In the genomic region with DNA sequence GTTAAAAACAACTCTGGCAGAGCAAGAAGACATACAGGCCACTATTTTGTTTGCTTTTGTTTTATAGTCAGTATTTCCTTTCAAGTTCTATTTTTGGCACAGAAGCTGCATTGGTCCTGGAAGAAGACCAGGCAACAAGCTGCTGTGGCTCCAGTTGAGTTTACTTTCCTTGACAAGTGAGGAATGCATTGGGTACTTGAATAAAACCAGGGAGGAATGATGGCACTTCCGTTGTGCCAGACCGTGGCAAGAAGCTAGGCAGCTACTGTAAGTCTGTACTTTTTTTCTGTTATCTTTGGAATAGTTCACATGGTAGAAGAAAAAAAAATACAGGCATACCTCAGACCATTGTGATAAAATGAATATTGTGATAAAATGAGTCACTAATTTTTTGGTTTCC, we compare ENCODE assay signal across 8 cellular contexts.
DNase-seq lines count a peak whose midpoint lies in the region; ATAC-seq, FAIRE-seq and TF ChIP-seq lines count a peak whose summit lies in the region.

No MANE protein-coding gene starts in this region.

- peaks cover 39% of the 10 kb centered on the region for H3K4me1 Mint-ChIP-seq in HFFc6 (ENCODE audit: low read depth)
- peaks cover 65% of the 10 kb centered on the region for H3K4me1 Mint-ChIP-seq in activated naive CD8-positive, alpha-beta T cell (ENCODE audit: low read depth)

- no peak for TF ChIP-seq POLR2A in A549 (IDR thresholded peaks at IDR 0.05; ENCODE audit: low read length)

- H3K4me3 Mint-ChIP-seq in HFFc6: peak overlapping the region; percentile 75
- H3K4me3 Mint-ChIP-seq in activated naive CD8-positive, alpha-beta T cell: no peak overlapping the region

- peaks cover 18% of the 10 kb centered on the region for H3K36me3 Mint-ChIP-seq in HFFc6 (ENCODE audit: low read depth)
- H3K36me3 Mint-ChIP-seq in activated naive CD8-positive, alpha-beta T cell: peaks cover 19% of the 10 kb centered on the region

- 14% methylated on average over 2 of the region's 2 CpGs for WGBS in A549 (ENCODE audit: missing lambda C conversion rate)

- TF ChIP-seq RAD21 in A549 (conservative IDR thresholded peaks at IDR 0.05 in 1 of 2, IDR thresholded peaks at IDR 0.05 in 1 of 2): no peak

- H3K27me3 Mint-ChIP-seq in HFFc6 (ENCODE audit: insufficient read depth): no peaks in the 10 kb centered on the region
- H3K27me3 Mint-ChIP-seq in activated naive CD8-positive, alpha-beta T cell: no peaks in the 10 kb centered on the region

- ATAC-seq in A549: peak; percentile 21 to 47; a peak in 4 of 6 replicates

- CTCF ChIA-PET in A549 (lab: Yijun Ruan, JAX): interaction anchor here (1.2 to 1.8 kb wide), 3 partner anchors 9 to 184 kb away, joined by 4 to 5 read pairs (median 4); no protein-coding TSS in a partner anchor

- H3K9me3 ChIP-seq in A549: peaks cover 7% of the 10 kb centered on the region; the same call in 1 of the 3 replicates

- FAIRE-seq in A549 (lab: Jason Lieb, UNC): no peak

- H3K27ac ChIP-seq in A549: peak overlapping the region in 1 of 2 experiments; percentile 2; a peak in 2 of 6 replicates

- TF ChIP-seq CTCF in A549 (IDR thresholded peaks at IDR 0.05) (no peak), HFFc6 (IDR thresholded peaks at IDR 0.05) (no peak)

- DNase-seq in A549 (ENCODE audit: low read depth in 1 of 2, low spot score in 1 of 2): peak in 1 of 2 experiments; percentile 62
- peak; percentile 92 for DNase-seq in HFFc6
- peak; percentile 72 for DNase-seq in kidney glomerular epithelial cell (lab: John Stamatoyannopoulos, UW)
- DNase-seq in CD1c-positive myeloid dendritic cell (ENCODE audit: extremely low spot score): no peak
- no peak for DNase-seq in effector CD8-positive, alpha-beta T cell (lab: John Stamatoyannopoulos, UW)
- DNase-seq in NOMO-1 treated with DMSO at 0.1 percent for 48 hours (lab: John Stamatoyannopoulos, UW; ENCODE audit: unreplicated experiment): no peak
- no peak for DNase-seq in activated CD4-positive, alpha-beta T cell treated with anti-CD3 and anti-CD28 coated beads, Interleukin-2, amount 50 U/mL, for 1 hour

- H3K4me1 ChIP-seq in A549: peaks cover 51% of the 10 kb centered on the region

- peak overlapping the region; percentile 46 for H3K4me2 ChIP-seq in A549

- no peak for TF ChIP-seq EP300 in A549 (IDR thresholded peaks at IDR 0.05)

- H3K27ac Mint-ChIP-seq in HFFc6: peak overlapping the region; percentile 79
- H3K27ac Mint-ChIP-seq in activated naive CD8-positive, alpha-beta T cell: peak overlapping the region; percentile 70

- POLR2A ChIA-PET in A549 (lab: Yijun Ruan, JAX): interaction anchor here (1.2 to 1.4 kb wide), 2 partner anchors 9 to 66 kb away, joined by 6 to 7 read pairs; a partner anchor contains a TSS

- H3K9me3 Mint-ChIP-seq in HFFc6: peaks cover 10% of the 10 kb centered on the region
- no peaks in the 10 kb centered on the region for H3K9me3 Mint-ChIP-seq in activated naive CD8-positive, alpha-beta T cell (ENCODE audit: low read depth)

- H3K4me3 ChIP-seq in A549: no peak overlapping the region

TF ChIP-seq in A549, 52 proteins besides CTCF, POLR2A, EP300 and RAD21:
- TF ChIP-seq CBX2 (IDR thresholded peaks at IDR 0.05; ENCODE audit: borderline replicate concordance, low read depth): no peak
- TF ChIP-seq, protein P1, sequence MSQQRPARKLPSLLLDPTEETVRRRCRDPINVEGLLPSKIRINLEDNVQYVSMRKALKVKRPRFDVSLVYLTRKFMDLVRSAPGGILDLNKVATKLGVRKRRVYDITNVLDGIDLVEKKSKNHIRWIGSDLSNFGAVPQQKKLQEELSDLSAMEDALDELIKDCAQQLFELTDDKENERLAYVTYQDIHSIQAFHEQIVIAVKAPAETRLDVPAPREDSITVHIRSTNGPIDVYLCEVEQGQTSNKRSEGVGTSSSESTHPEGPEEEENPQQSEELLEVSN (IDR thresholded peaks at IDR 0.05; ENCODE audit: borderline replicate concordance, low read depth): no peak

Comparison
In these comparisons a context has a peak if more than half of its experiments do, and no peak if none do; other contexts are left out.
1. DNase-seq: peak in HFFc6 (single experiment) and kidney glomerular epithelial cell (single experiment); none in CD1c-positive myeloid dendritic cell (single experiment), effector CD8-positive, alpha-beta T cell (single experiment), NOMO-1 treated with DMSO at 0.1 percent for 48 hours (single experiment) and activated CD4-positive, alpha-beta T cell treated with anti-CD3 and anti-CD28 coated beads, Interleukin-2, amount 50 U/mL, for 1 hour (single experiment).